ENCODE assay signal across 8 cellular contexts in the genomic region with DNA sequence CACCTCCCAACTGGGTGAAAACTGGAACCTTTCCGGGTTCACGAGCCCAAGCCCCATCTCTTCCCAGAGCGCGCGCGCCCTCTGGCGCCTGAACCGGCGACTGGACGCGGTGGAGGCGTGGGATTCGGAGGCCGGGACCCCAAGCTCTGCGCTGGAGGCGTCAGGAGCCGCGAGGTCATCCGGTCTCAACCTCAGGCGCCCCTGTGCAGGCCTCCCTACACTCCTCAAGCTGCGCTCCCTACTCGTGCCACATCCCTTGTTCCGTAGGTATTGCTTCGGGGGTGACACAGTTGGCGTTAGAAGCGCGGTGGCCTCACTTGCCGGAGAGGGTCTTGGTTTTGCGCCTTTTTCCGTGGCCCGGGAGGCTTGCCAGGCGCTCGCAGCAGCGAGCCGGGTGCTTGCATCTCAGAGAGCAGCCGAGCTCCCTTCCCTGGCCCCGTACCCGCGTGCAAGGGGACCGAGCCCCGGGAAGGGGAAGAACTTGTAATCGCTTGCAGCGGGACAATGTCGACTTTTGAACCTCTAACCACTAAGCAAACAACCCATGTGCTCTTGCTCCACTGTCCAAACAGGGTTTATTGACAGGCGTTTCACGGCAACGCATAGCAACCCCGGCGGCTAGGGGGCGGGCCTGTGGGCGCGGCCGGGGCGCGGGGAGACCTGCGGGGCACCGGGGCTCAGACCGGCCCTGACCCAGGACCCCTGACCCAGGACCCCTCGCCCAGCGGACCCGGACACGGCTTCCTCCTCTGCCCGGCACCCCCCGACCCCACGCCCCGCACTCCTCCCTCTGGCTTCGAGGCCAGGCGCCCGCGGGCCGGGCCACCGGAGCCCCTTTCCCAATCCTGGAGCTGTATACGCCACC. TPM values are rescaled to one million over a fixed set of nuclear protein-coding genes. Genes with fewer than 3 reads are reported as not detected.
A peak's percentile ranks its signal among the peaks of the same experiment; 100 is the strongest.
DNase-seq lines count a peak whose midpoint lies in the region; ATAC-seq and TF ChIP-seq lines count a peak whose summit lies in the region.

No MANE protein-coding gene starts in this region.

- H3K27ac Mint-ChIP-seq in IgD-negative memory B cell, result peak overlapping the region in 1 of 3 donors; percentile 71

- H3K4me1 Mint-ChIP-seq in IgD-negative memory B cell, result peaks cover 5 to 11% (median 9%) of the 10 kb centered on the region in 3 donors

- H3K4me3 Mint-ChIP-seq in IgD-negative memory B cell, result peak overlapping the region; percentile 40 to 82 (median 76)

- no peaks in the 10 kb centered on the region for H3K36me3 Mint-ChIP-seq in IgD-negative memory B cell

- ATAC-seq in omental fat pad (ENCODE audit: low FRiP score), result peak; percentile 31
- ATAC-seq in HG03025 (IDR thresholded peaks at IDR 0.05; ENCODE audit: low FRiP score, unreplicated experiment), result no peak
- no peak for ATAC-seq in GM19351 (IDR thresholded peaks at IDR 0.05; ENCODE audit: unreplicated experiment)

- no peak overlapping the region for H3K4me3 ChIP-seq in fibroblast of pulmonary artery (replicated peaks; ENCODE audit: low read depth, low read length)

- peaks cover 69% of the 10 kb centered on the region for H3K27me3 Mint-ChIP-seq in IgD-negative memory B cell

- H3K9me3 Mint-ChIP-seq in IgD-negative memory B cell, result no peaks in the 10 kb centered on the region

- DNase-seq in NCI-H146 (lab: John Stamatoyannopoulos, UW) (peak; percentile 27), NCI-H146 treated with DMSO at 0.1 percent for 48 hours (lab: John Stamatoyannopoulos, UW; ENCODE audit: unreplicated experiment) (no peak), UCSD-AML1 (lab: John Stamatoyannopoulos, UW; ENCODE audit: unreplicated experiment) (peak; percentile 50), fibroblast of pulmonary artery (ENCODE audit: low read depth) (peak; percentile 31), omental fat pad (ENCODE audit: low spot score) (no peak)

- TF ChIP-seq CTCF in fibroblast of pulmonary artery (IDR thresholded peaks at IDR 0.05; ENCODE audit: low read length, missing control alignments) (peak; percentile 22), omental fat pad (IDR thresholded peaks at IDR 0.05) (no peak)

RNA-seq across cellular contexts. Expression of a gene that starts 8.5 kb away (rescaled TPM):
- not detected for polyA plus RNA-seq in IgD-negative memory B cell
- total RNA-seq in omental fat pad, result not detected

RNA-seq across cellular contexts. Expression of a gene that starts 27.9 kb away (rescaled TPM):
- polyA plus RNA-seq in IgD-negative memory B cell, result not detected
- total RNA-seq in omental fat pad, result 1 to 10 TPM in 1 of 4 donors, not detected in 3; 1.3 TPM

RNA-seq across cellular contexts. Expression of a gene that starts 40.8 kb away (rescaled TPM):
- polyA plus RNA-seq in IgD-negative memory B cell, result not detected
- not detected for total RNA-seq in omental fat pad

Comparison
In these comparisons a context has a peak if more than half of its experiments do, and no peak if none do; other contexts are left out.
1. DNase-seq: peak in NCI-H146 (single experiment), UCSD-AML1 (single experiment) and fibroblast of pulmonary artery (single experiment); none in NCI-H146 treated with DMSO at 0.1 percent for 48 hours (single experiment) and omental fat pad (single experiment).